In the genomic region with DNA sequence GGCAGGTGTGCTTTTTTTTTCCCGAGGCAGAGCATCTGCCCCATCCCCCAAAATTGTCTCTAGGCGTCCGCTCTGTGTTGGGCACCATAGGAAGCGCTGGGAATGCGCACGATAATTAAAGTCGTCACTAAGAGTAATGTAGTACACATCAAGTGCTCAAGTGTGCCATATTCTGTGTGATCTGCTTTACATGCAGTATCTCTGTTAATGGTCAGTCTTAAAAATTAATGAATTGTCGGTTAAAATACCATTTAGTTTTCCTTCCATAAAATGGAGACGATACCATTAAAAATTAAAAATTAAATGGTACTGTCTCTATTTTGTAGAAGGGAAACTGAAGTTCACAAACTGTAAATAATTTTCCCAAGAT, we compare ENCODE assay signal across 6 cellular contexts. TPM values are rescaled to one million over a fixed set of nuclear protein-coding genes. Genes with fewer than 3 reads are reported as not detected.
DNase-seq lines count a peak whose midpoint lies in the region; ATAC-seq and TF ChIP-seq lines count a peak whose summit lies in the region.

No MANE protein-coding gene starts in this region.

- intact Hi-C loops in sigmoid colon (cut with DNase I), result loop anchor here (5.0 kb wide), 3 partner anchors 47 to 228 kb away; partner anchors contain the start of gene LTN1

- DNase-seq in sigmoid colon, result no peak
- no peak for DNase-seq in CD1c-positive myeloid dendritic cell (ENCODE audit: extremely low spot score)
- no peak for DNase-seq in stimulated activated CD4-positive, alpha-beta T cell treated with anti-CD3 and anti-CD28 coated beads, Interleukin-4, amount 100 ng/mL, for 4 hours

- H3K27me3 ChIP-seq in ectodermal cell (ENCODE audit: control insufficient read depth, insufficient read depth, low read length, poor library complexity, severe bottlenecking) (no peaks in the 10 kb centered on the region), sigmoid colon (no peaks in the 10 kb centered on the region)

- H3K9me3 ChIP-seq in ectodermal cell (ENCODE audit: control insufficient read depth, low read length), result no peaks in the 10 kb centered on the region
- H3K9me3 ChIP-seq in sigmoid colon, result no peaks in the 10 kb centered on the region

- peaks cover 9% of the 10 kb centered on the region for H3K4me1 ChIP-seq in ectodermal cell (ENCODE audit: control insufficient read depth, insufficient read depth, low read length)
- H3K4me1 ChIP-seq in sigmoid colon, result peaks cover 0 to 34% (median 27%) of the 10 kb centered on the region in 4 donors

- H3K36me3 ChIP-seq in ectodermal cell (ENCODE audit: control insufficient read depth, insufficient read depth, low read length), result no peaks in the 10 kb centered on the region
- H3K36me3 ChIP-seq in sigmoid colon, result peaks cover 0 to 12% (median 0%) of the 10 kb centered on the region in 4 donors

- H3K27ac ChIP-seq in ectodermal cell (ENCODE audit: insufficient read depth, low read depth, low read length, poor library complexity, severe bottlenecking), result peak overlapping the region; percentile 27
- peak overlapping the region; percentile 92 to 95 (median 93) for H3K27ac ChIP-seq in sigmoid colon

- no peak for TF ChIP-seq CTCF in sigmoid colon (IDR thresholded peaks at IDR 0.05)

- ATAC-seq in GM18867 (IDR thresholded peaks at IDR 0.05; ENCODE audit: unreplicated experiment) (peak; percentile 13), HG03280 (IDR thresholded peaks at IDR 0.05; ENCODE audit: unreplicated experiment) (peak; percentile 23)

- 3 to 4% methylated on average over 7 of the region's 9 CpGs for WGBS in ectodermal cell, 2 experiments
- WGBS in sigmoid colon, 2 donors, result 4 to 10% methylated on average over 9 of the region's 9 CpGs

- H3K4me3 ChIP-seq in ectodermal cell (ENCODE audit: insufficient read depth, low read depth, low read length) (peak overlapping the region; percentile 78), sigmoid colon (peak overlapping the region; percentile 90 to 99 (median 92))

- TF ChIP-seq EP300 in sigmoid colon (IDR thresholded peaks at IDR 0.05), result no peak

- TF ChIP-seq POLR2A in sigmoid colon (IDR thresholded peaks at IDR 0.05), result no peak

RNA-seq across cellular contexts. Expression of gene CCT8, which starts 0.5 kb away (rescaled TPM):
- polyA plus RNA-seq in ectodermal cell (2013, experiment 1 of 4), result 287 TPM
- 297 TPM for polyA plus RNA-seq in ectodermal cell (2013, experiment 2 of 4)
- polyA plus RNA-seq in ectodermal cell (2013, experiment 3 of 4), result 231 TPM
- polyA plus RNA-seq in ectodermal cell (2013, experiment 4 of 4), result 247 TPM
- total RNA-seq in sigmoid colon, result 10 to 100 TPM; 67.3 to 99.1 (median 85.9) TPM
- polyA plus RNA-seq in sigmoid colon, result 100 to 1,000 TPM; 100 to 122 (median 101) TPM

RNA-seq across cellular contexts. Expression of gene USP16, which starts 49.5 kb away (rescaled TPM):
- 24.5 TPM for polyA plus RNA-seq in ectodermal cell (2013, experiment 1 of 4)
- 24.8 TPM for polyA plus RNA-seq in ectodermal cell (2013, experiment 2 of 4)
- polyA plus RNA-seq in ectodermal cell (2013, experiment 3 of 4), result 17.5 TPM
- 20.6 TPM for polyA plus RNA-seq in ectodermal cell (2013, experiment 4 of 4)
- total RNA-seq in sigmoid colon, result 10 to 100 TPM; 37.8 to 53.5 (median 39.7) TPM
- 10 to 100 TPM; 25.3 to 30.1 (median 28.8) TPM for polyA plus RNA-seq in sigmoid colon

RNA-seq across cellular contexts. Expression of gene RWDD2B, which starts 54.8 kb away (rescaled TPM):
- 11.0 TPM for polyA plus RNA-seq in ectodermal cell (2013, experiment 1 of 4)
- 11.5 TPM for polyA plus RNA-seq in ectodermal cell (2013, experiment 2 of 4)
- 10.1 TPM for polyA plus RNA-seq in ectodermal cell (2013, experiment 3 of 4)
- 9.4 TPM for polyA plus RNA-seq in ectodermal cell (2013, experiment 4 of 4)
- total RNA-seq in sigmoid colon, result 10 to 100 TPM; 15.7 to 21.9 (median 18.4) TPM
- polyA plus RNA-seq in sigmoid colon, result 10 to 100 TPM in 2 of 3 donors, 1 to 10 TPM in 1; 9.6 to 10.6 (median 10.4) TPM

RNA-seq across cellular contexts. Expression of gene MAP3K7CL, which starts 56.5 kb away (rescaled TPM):
- 0.65 TPM for polyA plus RNA-seq in ectodermal cell (2013, experiment 1 of 4)
- 0.36 TPM for polyA plus RNA-seq in ectodermal cell (2013, experiment 2 of 4)
- not detected for polyA plus RNA-seq in ectodermal cell (2013, experiment 3 of 4)
- polyA plus RNA-seq in ectodermal cell (2013, experiment 4 of 4), result 0.41 TPM
- total RNA-seq in sigmoid colon, result 10 to 100 TPM in 1 of 4 donors, 1 to 10 TPM in 3; 4.4 to 12.2 (median 5.3) TPM
- polyA plus RNA-seq in sigmoid colon, result 1 to 10 TPM; 2.3 to 4.8 (median 4.1) TPM
